In genomic region chr20:33474963-33475362, GRCh38 we compare ENCODE assay signal across 15 cellular contexts.
A peak's percentile ranks its signal among the peaks of the same experiment; 100 is the strongest.
DNase-seq lines count a peak whose midpoint lies in the region; ATAC-seq and TF ChIP-seq lines count a peak whose summit lies in the region.
"Had no signal": no experiment of that assay in that cellular context is flagged by ENCODE, and none has a peak within 500 bp of the region (broad histone marks: within the 10 kb centered on the region; RNA-seq: fewer than 3 reads in every experiment).

No MANE protein-coding gene starts in this region.

- TF ChIP-seq CTCF in OCI-LY3 (IDR thresholded peaks at IDR 0.05; ENCODE audit: low read depth, low read length) = no peak

- H3K36me3 ChIP-seq in OCI-LY3 (replicated peaks; ENCODE audit: low read depth, low read length) = no peaks in the 10 kb centered on the region
- H3K36me3 ChIP-seq: Peyer's patch had no signal

- H3K4me2 ChIP-seq in OCI-LY3 (ENCODE audit: low read length) = peak overlapping the region; percentile 49

- no peak for ATAC-seq in HG03520 (IDR thresholded peaks at IDR 0.05; ENCODE audit: unreplicated experiment)

- H3K4me3 ChIP-seq in OCI-LY3 (ENCODE audit: low read length) = peak overlapping the region; percentile 23; the same call in 1 of the 2 replicates
- H3K4me3 ChIP-seq: Peyer's patch had no signal

- no peak overlapping the region for H2AFZ ChIP-seq in OCI-LY3 (ENCODE audit: low read depth, low read length)

- no peaks in the 10 kb centered on the region for H3K9me3 ChIP-seq in OCI-LY3 (ENCODE audit: insufficient read depth, low read length)
- H3K9me3 ChIP-seq: Peyer's patch had no signal

- no peak overlapping the region for H3K9ac ChIP-seq in OCI-LY3 (ENCODE audit: low read length)

- H3K27me3 ChIP-seq in OCI-LY3 (ENCODE audit: low read depth, low read length) = peaks cover 20% of the 10 kb centered on the region
- H3K27me3 ChIP-seq: Peyer's patch had no signal

- no peaks in the 10 kb centered on the region for H3K79me2 ChIP-seq in OCI-LY3 (ENCODE audit: low read length)

- no peak overlapping the region for H3K27ac ChIP-seq in OCI-LY3 (ENCODE audit: low read length)
- no peak overlapping the region for H3K27ac ChIP-seq in caudate nucleus (ENCODE audit: low read depth, low read length)
- H3K27ac ChIP-seq: C4-2B, Peyer's patch had no signal

- peaks cover 16% of the 10 kb centered on the region for H3K4me1 ChIP-seq in OCI-LY3 (ENCODE audit: low read length)

- DNase-seq in DMS79 (lab: John Stamatoyannopoulos, UW) (peak; percentile 14), DMS79 treated with DMSO at 0.1 percent for 48 hours (lab: John Stamatoyannopoulos, UW) (peak; percentile 41), NCI-H2029 treated with DMSO at 0.1 percent for 48 hours (lab: John Stamatoyannopoulos, UW) (peak; percentile 53), caudate nucleus (lab: John Stamatoyannopoulos, UW) (no peak), SIG-M5 treated with dmso at 0.1 percent for 504 hours (lab: John Stamatoyannopoulos, UW; ENCODE audit: unreplicated experiment) (no peak)
- DNase-seq: ACHN, EL, NCI-H1694 treated with DMSO at 0.1 percent for 48 hours, NCI-H510A, SW 1271, T-helper 2 cell had no signal

- H4K20me1 ChIP-seq in OCI-LY3 (ENCODE audit: insufficient read depth, low read length) = no peaks in the 10 kb centered on the region

Comparison
In these comparisons a context has a peak if more than half of its experiments do, and no peak if none do; other contexts are left out.
1. DNase-seq: peak in DMS79 (single experiment), DMS79 treated with DMSO at 0.1 percent for 48 hours (single experiment) and NCI-H2029 treated with DMSO at 0.1 percent for 48 hours (single experiment); none in caudate nucleus (0 of 61) and SIG-M5 treated with dmso at 0.1 percent for 504 hours (single experiment).